In the genomic region with DNA sequence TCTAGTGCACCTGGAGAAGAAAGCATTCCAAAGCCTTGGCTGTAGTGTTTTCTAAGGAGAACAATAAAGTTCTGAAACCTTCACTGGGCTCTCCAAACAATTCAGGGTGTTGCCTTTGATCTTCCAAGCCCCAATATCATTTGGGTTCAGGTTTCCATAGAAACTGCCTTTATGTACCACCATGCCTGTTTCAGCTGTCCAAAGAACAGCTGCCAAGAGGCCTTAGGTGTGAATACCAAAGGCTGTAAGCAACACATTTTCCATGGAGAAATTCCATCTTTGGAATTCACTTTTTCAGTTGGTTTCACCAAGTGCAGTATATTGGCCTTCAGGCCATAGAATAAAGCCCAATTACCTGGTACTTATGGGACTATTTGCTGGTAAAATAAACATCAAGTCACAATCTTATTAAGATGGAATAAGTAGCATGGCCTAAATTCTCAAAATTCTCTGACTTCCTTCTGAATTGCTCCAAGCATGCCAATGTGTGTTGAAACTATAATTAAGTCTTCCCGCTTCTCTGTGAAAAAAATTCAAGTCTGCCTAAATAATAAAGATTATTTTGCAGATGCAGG, we compare ENCODE assay signal across 23 cellular contexts.
"Had no signal": no experiment of that assay in that cellular context is flagged by ENCODE, and none has a peak within 500 bp of the region (broad histone marks: within the 10 kb centered on the region; RNA-seq: fewer than 3 reads in every experiment).

No MANE protein-coding gene starts in this region.

- H3K4me1 ChIP-seq: parathyroid adenoma, sigmoid colon, spleen, testis, tibial artery, upper lobe of left lung had no signal

- H2AFZ ChIP-seq: parathyroid adenoma had no signal

- H3K4me1 Mint-ChIP-seq: immature natural killer cell, natural killer cell had no signal

- H3K79me2 ChIP-seq: parathyroid adenoma had no signal

- H3K36me3 ChIP-seq: neutrophil, sigmoid colon, spleen, tibial artery, upper lobe of left lung had no signal

- H3K4me3 Mint-ChIP-seq: immature natural killer cell; memory B cell; natural killer cell; stimulated activated memory B cell treated with anti-CD40 and anti-IgM and Interleukin-4, amounts not matched to agents 10 μg/mL and 1 μg/mL and 100 μg/mL, for 72 hours had no signal

- H3K9ac ChIP-seq: parathyroid adenoma had no signal

- H3K36me3 Mint-ChIP-seq: immature natural killer cell, natural killer cell had no signal

- H3K27me3 Mint-ChIP-seq: progenitor cell of endocrine pancreas had no signal

- H3K27me3 ChIP-seq: dorsolateral prefrontal cortex, sigmoid colon, testis, tibial artery, upper lobe of left lung had no signal

- H3K9me3 ChIP-seq: neutrophil, testis had no signal

- H3K4me3 ChIP-seq: dorsolateral prefrontal cortex, lung, sigmoid colon, skin epidermis, spleen, testis, tibial artery, upper lobe of left lung had no signal

- H3K27ac Mint-ChIP-seq: immature natural killer cell; memory B cell; natural killer cell; progenitor cell of endocrine pancreas; stimulated activated memory B cell treated with anti-CD40 and anti-IgM and Interleukin-4, amounts not matched to agents 10 μg/mL and 1 μg/mL and 100 μg/mL, for 72 hours had no signal

- H3K27ac ChIP-seq: dorsolateral prefrontal cortex, neutrophil, parathyroid adenoma, sigmoid colon, skin epidermis, spleen, testis, tibial artery, upper lobe of left lung had no signal

- DNase-seq: dorsolateral prefrontal cortex; effector CD4-positive, alpha-beta T cell; hypothalamus; immature natural killer cell; kidney; midbrain; natural killer cell; right cardiac atrium; sigmoid colon; spleen; stimulated activated CD4-positive, alpha-beta T cell treated with anti-CD3 and anti-CD28 coated beads, Interleukin-4, amount 100 ng/mL, for 4 hours; stimulated activated naive CD8-positive, alpha-beta T cell treated with anti-CD3 and anti-CD28 coated beads, Interleukin-15, Interleukin-2, amounts not matched to agents 100 U/mL and 50 U/mL, for 24 hours; substantia nigra; testis; tibial artery; upper lobe of left lung had no signal
